Comparison of ENCODE assay signal across 8 cellular contexts in genomic region chr1:10694274-10694632, GRCh38.
DNase-seq lines count a peak whose midpoint lies in the region; ATAC-seq, FAIRE-seq and TF ChIP-seq lines count a peak whose summit lies in the region.

No MANE protein-coding gene starts in this region.

- no peak overlapping the region for H3K27ac ChIP-seq in SJCRH30
- H3K27ac ChIP-seq in astrocyte (ENCODE audit: low read depth, low read length), result no peak overlapping the region

- H3K9me3 ChIP-seq in SJCRH30 (replicated peaks) (no peaks in the 10 kb centered on the region), astrocyte (ENCODE audit: insufficient read depth, low read depth, low read length) (no peaks in the 10 kb centered on the region)

- peaks cover 13% of the 10 kb centered on the region; the same call in 1 of the 2 replicates for H3K27me3 ChIP-seq in SJCRH30
- no peaks in the 10 kb centered on the region for H3K27me3 ChIP-seq in astrocyte (ENCODE audit: insufficient read depth, low read length)

- H3K36me3 ChIP-seq in SJCRH30 (no peaks in the 10 kb centered on the region), astrocyte (ENCODE audit: insufficient read depth, low read length) (no peaks in the 10 kb centered on the region)

- ATAC-seq in HG03045 (IDR thresholded peaks at IDR 0.05; ENCODE audit: unreplicated experiment), result peak; percentile 40

- H3K4me3 Mint-ChIP-seq in astrocyte (ENCODE audit: unreplicated experiment), result peak overlapping the region; percentile 68

- DNase-seq in NCI-H2227 treated with DMSO at 0.1 percent for 48 hours (lab: John Stamatoyannopoulos, UW) (peak; percentile 75), NCI-H2227 (lab: John Stamatoyannopoulos, UW; ENCODE audit: unreplicated experiment) (no peak), SJCRH30 (no peak), astrocyte (ENCODE audit: low read depth) (no peak), iris pigment epithelial cell (ENCODE audit: low read depth) (peak; percentile 10), AG08396 (ENCODE audit: low spot score) (no peak)
- DNase-seq in stimulated activated CD4-positive, alpha-beta T cell treated with anti-CD3 and anti-CD28 coated beads, TNF-alpha, amount 100 ng/mL, for 48 hours (ENCODE audit: low read depth in 3 of 3), result peak in 2 of 3 donors; percentile 19 to 35

- no peaks in the 10 kb centered on the region for H4K20me1 ChIP-seq in astrocyte (ENCODE audit: insufficient read depth, low read length)

- H3K27ac Mint-ChIP-seq in astrocyte (ENCODE audit: unreplicated experiment), result no peak overlapping the region

- no peaks in the 10 kb centered on the region for H3K4me1 Mint-ChIP-seq in astrocyte (ENCODE audit: low read depth, unreplicated experiment)

- H3K9me3 Mint-ChIP-seq in astrocyte (ENCODE audit: unreplicated experiment), result no peaks in the 10 kb centered on the region

- no peak for TF ChIP-seq CTCF in astrocyte (IDR thresholded peaks at IDR 0.05; ENCODE audit: insufficient read depth, low read depth, low read length)

- peaks cover 23% of the 10 kb centered on the region for H3K27me3 Mint-ChIP-seq in astrocyte (ENCODE audit: low read depth, unreplicated experiment)

- H3K9ac ChIP-seq in astrocyte (ENCODE audit: low read length), result peak overlapping the region; percentile 72

- peak overlapping the region; percentile 73 for H3K4me3 ChIP-seq in SJCRH30
- H3K4me3 ChIP-seq in astrocyte (ENCODE audit: insufficient read depth, low read depth, low read length), result peak overlapping the region; percentile 65

- H3K4me1 ChIP-seq in SJCRH30, result 0 out of 2 replicates have a peak, but pooled peaks cover 2% of the 10 kb centered on the region
- H3K4me1 ChIP-seq in astrocyte (ENCODE audit: insufficient read depth, low read length), result no peaks in the 10 kb centered on the region

- peak overlapping the region; percentile 92 for H3K4me2 ChIP-seq in astrocyte (ENCODE audit: low read length)

- FAIRE-seq in astrocyte (lab: Jason Lieb, UNC), result no peak

- no peak overlapping the region for H2AFZ ChIP-seq in astrocyte (ENCODE audit: low read depth, low read length)

- H3K36me3 Mint-ChIP-seq in astrocyte (ENCODE audit: low read depth, unreplicated experiment), result peaks cover 3% of the 10 kb centered on the region

- H3K79me2 ChIP-seq in astrocyte (ENCODE audit: insufficient read depth, low read length), result no peaks in the 10 kb centered on the region

Comparison
In these comparisons a context has a peak if more than half of its experiments do, and no peak if none do; other contexts are left out.
1. DNase-seq: peak in NCI-H2227 treated with DMSO at 0.1 percent for 48 hours (single experiment), iris pigment epithelial cell (single experiment) and stimulated activated CD4-positive, alpha-beta T cell treated with anti-CD3 and anti-CD28 coated beads, TNF-alpha, amount 100 ng/mL, for 48 hours (2 of 3); none in NCI-H2227 (single experiment), SJCRH30 (0 of 2), astrocyte (single experiment) and AG08396 (single experiment).